8 cellular contexts compared by ENCODE assay signal in genomic region chr13:70987043-70987442, GRCh38.
"Had no signal": no experiment of that assay in that cellular context is flagged by ENCODE, and none has a peak within 500 bp of the region (broad histone marks: within the 10 kb centered on the region; RNA-seq: fewer than 3 reads in every experiment).

No MANE protein-coding gene starts in this region.

- H3K4me3 ChIP-seq: GM23248, HAP-1, K562 had no signal

- ATAC-seq: HCT116, K562 had no signal

- H3K4me1 ChIP-seq: HAP-1 had no signal

- H3K36me3 ChIP-seq: HAP-1 had no signal

- DNase-seq: GM23248, GOT3, H7, HFFc6, IMR-90 had no signal

- H3K27ac ChIP-seq: GM23248 had no signal

- H3K9me3 ChIP-seq: HAP-1 had no signal
